Comparison of ENCODE assay signal across 7 cellular contexts in genomic region chr11:119092880-119093665, GRCh38. TPM values are rescaled to one million over a fixed set of nuclear protein-coding genes. Genes with fewer than 3 reads are reported as not detected.
DNase-seq lines count a peak whose midpoint lies in the region; FAIRE-seq and TF ChIP-seq lines count a peak whose summit lies in the region.

No MANE protein-coding gene starts in this region.

- FAIRE-seq in H1 (lab: Jason Lieb, UNC): no peak

- TF ChIP-seq RAD21 in H1 (IDR thresholded peaks at IDR 0.05 in 1 of 2, conservative IDR thresholded peaks at IDR 0.05 in 1 of 2; ENCODE audit: low read depth in 2 of 2, low read length in 2 of 2): no peak

- peak overlapping the region; percentile 79 for H3K4me2 ChIP-seq in OCI-LY7 (ENCODE audit: low read length)
- peak overlapping the region; percentile 95 to 96 for H3K4me2 ChIP-seq in H1 (ENCODE audit: insufficient read depth in 1 of 2, low read depth in 2 of 2, low read length in 2 of 2)

- H2BK15ac ChIP-seq in H1 (ENCODE audit: low read length): no peak overlapping the region

- no peak overlapping the region for H3K18ac ChIP-seq in H1 (ENCODE audit: extremely low read depth, low read length)

- DNase-seq in OCI-LY7 (ENCODE audit: low spot score) (no peak), H1 (ENCODE audit: low read depth in 1 of 2, low spot score in 2 of 2) (no peak), sigmoid colon (peak; percentile 59), SHP77 treated with DMSO at 0.1 percent for 48 hours (lab: John Stamatoyannopoulos, UW) (no peak), AG08396 (ENCODE audit: low spot score) (no peak)
- DNase-seq in stimulated activated CD4-positive, alpha-beta T cell treated with anti-CD3 and anti-CD28 coated beads, Interleukin-4, amount 100 ng/mL, for 24 hours: no peak

- H3K9me3 ChIP-seq in OCI-LY7 (ENCODE audit: low read length): no peaks in the 10 kb centered on the region
- H3K9me3 ChIP-seq in H1 (ENCODE audit: insufficient read depth in 2 of 2, low read depth in 1 of 2, low read length in 1 of 2): no peaks in the 10 kb centered on the region
- no peaks in the 10 kb centered on the region for H3K9me3 ChIP-seq in sigmoid colon

- H2BK12ac ChIP-seq in H1 (ENCODE audit: low read depth, low read length): no peak overlapping the region

- H2AK5ac ChIP-seq in H1 (ENCODE audit: low read depth, low read length): no peak overlapping the region

- H3K79me1 ChIP-seq in H1 (ENCODE audit: low read depth, low read length): peaks cover 10% of the 10 kb centered on the region

- no peak overlapping the region for H2BK20ac ChIP-seq in H1 (ENCODE audit: low read length)

- H4K91ac ChIP-seq in H1 (replicated peaks; ENCODE audit: insufficient read length, low read length): no peak overlapping the region

- TF ChIP-seq POLR2A in GM18951 (IDR thresholded peaks at IDR 0.05; ENCODE audit: extremely low read depth, insufficient read depth, insufficient read length): peak; percentile 40
- peak in 1 of 2 experiments; percentile 71; a peak in 2 of 3 replicates for TF ChIP-seq POLR2A in H1 (IDR thresholded peaks at IDR 0.05; ENCODE audit: control extremely low read depth in 1 of 2, low read depth in 2 of 2, low read length in 2 of 2)
- TF ChIP-seq POLR2A in sigmoid colon (IDR thresholded peaks at IDR 0.05): no peak

- CTCF ChIA-PET in OCI-LY7 (lab: Charles Lee; ENCODE audit: unreplicated experiment) (no interaction called here), H1 (lab: Charles Lee; ENCODE audit: partially characterized antibody) (interaction anchor here (0.6 to 1.6 kb wide), 6 partner anchors 9 to 304 kb away, joined by 3 to 4 read pairs (median 3); partner anchors contain the start of gene CBL)

- no peak overlapping the region for H3K23ac ChIP-seq in H1 (ENCODE audit: insufficient read length)

- H3K4ac ChIP-seq in H1 (replicated peaks; ENCODE audit: insufficient read length, low read depth, low read length): no peak overlapping the region

- H4K8ac ChIP-seq in H1 (ENCODE audit: extremely low read depth, insufficient read depth, low read length): no peak overlapping the region

- H3K27ac ChIP-seq in OCI-LY7 (ENCODE audit: low read depth, low read length, poor library complexity, severe bottlenecking): peak overlapping the region; percentile 79
- no peak overlapping the region for H3K27ac ChIP-seq in H1 (ENCODE audit: low read depth, low read length)
- peak overlapping the region; percentile 97 to 99 (median 98) for H3K27ac ChIP-seq in sigmoid colon

- in situ Hi-C loops in GM18951 (cut with MboI; ENCODE audit: low sequenced_read_pairs, unreplicated experiment): no loop called here

- H3K4me1 ChIP-seq in OCI-LY7 (ENCODE audit: insufficient read depth, low read length, poor library complexity, severe bottlenecking): peaks cover 65% of the 10 kb centered on the region
- peaks cover 0 to 13% (median 3%) of the 10 kb centered on the region in 4 experiments; a peak in 5 of 7 replicates for H3K4me1 ChIP-seq in H1 (replicated peaks in 1 of 4; ENCODE audit: control insufficient read depth in 3 of 4, insufficient read depth in 4 of 4, low read length in 3 of 4)
- peaks cover 0 to 37% (median 22%) of the 10 kb centered on the region in 4 donors for H3K4me1 ChIP-seq in sigmoid colon

- no peak overlapping the region; the same call in 1 of the 2 replicates for H2BK5ac ChIP-seq in H1 (ENCODE audit: low read depth, low read length)

- no peak for TF ChIP-seq EP300 in H1 (IDR thresholded peaks at IDR 0.05; ENCODE audit: borderline replicate concordance in 1 of 2, low read depth in 2 of 2, low read length in 2 of 2)
- no peak for TF ChIP-seq EP300 in sigmoid colon (IDR thresholded peaks at IDR 0.05)

- 74% methylated on average over 12 of the region's 12 CpGs; no CpG with 5 or more reads in 1 of the 2 experiments for WGBS in H1 (ENCODE audit: extremely low coverage in 1 of 2, insufficient coverage in 1 of 2, insufficient read length in 1 of 2, insufficient replicate concordance in 2 of 2, low coverage in 1 of 2, low lambda C conversion rate in 2 of 2, missing lambda C conversion rate in 1 of 2), 2 experiments
- 27 to 52% methylated on average over 12 of the region's 12 CpGs for WGBS in sigmoid colon, 2 donors

- peak overlapping the region; percentile 89 to 98 (median 95) for H3K9ac ChIP-seq in H1 (replicated peaks in 1 of 4; ENCODE audit: extremely low read depth in 1 of 4, low read depth in 3 of 4, low read length in 3 of 4)

- intact Hi-C loops in OCI-LY7 (cut with micrococcal nuclease; ENCODE audit: unreplicated experiment): no loop called here
- intact Hi-C loops in sigmoid colon (cut with DNase I): no loop called here

- H2BK120ac ChIP-seq in H1 (replicated peaks; ENCODE audit: low read depth, low read length): no peak overlapping the region

- H3K4me3 ChIP-seq in OCI-LY7 (ENCODE audit: low read depth, low read length, poor library complexity, severe bottlenecking) (peak overlapping the region; percentile 81), H1 (ENCODE audit: extremely low read depth in 1 of 4, insufficient read depth in 2 of 4, low read depth in 3 of 4, low read length in 4 of 4) (peak overlapping the region; percentile 85 to 97 (median 92)), sigmoid colon (peak overlapping the region in 2 of 4 donors; percentile 85 to 96)

- no peak overlapping the region for H4K5ac ChIP-seq in H1 (ENCODE audit: insufficient read length, low read depth, low read length)

- H4K20me1 ChIP-seq in OCI-LY7 (ENCODE audit: insufficient read depth, low read length) (peaks cover 23% of the 10 kb centered on the region), H1 (replicated peaks in 1 of 2; ENCODE audit: control insufficient read depth in 1 of 2, insufficient read depth in 2 of 2, low read length in 2 of 2) (peaks cover 16 to 18% of the 10 kb centered on the region in 2 experiments)

- no peak for TF ChIP-seq CTCF in OCI-LY7 (conservative IDR thresholded peaks at IDR 0.05; ENCODE audit: low read length)
- no peak for TF ChIP-seq CTCF in H1 (IDR thresholded peaks at IDR 0.05; ENCODE audit: control extremely low read depth in 1 of 3, insufficient read depth in 1 of 3, low read depth in 1 of 3, low read length in 3 of 3)
- TF ChIP-seq CTCF in sigmoid colon (IDR thresholded peaks at IDR 0.05): no peak

- no TSS peak for BruUV-seq in OCI-LY7 (replicated peaks; lab: Mats Ljungman, UMichigan)

- H3K56ac ChIP-seq in H1 (replicated peaks; ENCODE audit: insufficient read length, low read depth, low read length): no peak overlapping the region

- peaks cover 68% of the 10 kb centered on the region for H3K36me3 ChIP-seq in OCI-LY7 (ENCODE audit: insufficient read depth, low read length)
- peaks cover 8 to 57% (median 27%) of the 10 kb centered on the region in 4 experiments; a peak in 6 of 8 replicates for H3K36me3 ChIP-seq in H1 (ENCODE audit: control insufficient read depth in 2 of 4, insufficient read depth in 4 of 4, low read length in 3 of 4)
- H3K36me3 ChIP-seq in sigmoid colon: peaks cover 7 to 20% (median 8%) of the 10 kb centered on the region in 4 donors

- H3K14ac ChIP-seq in H1 (ENCODE audit: insufficient read length): no peak overlapping the region

- peaks cover 2% of the 10 kb centered on the region; the same call in 1 of the 2 replicates for H3K23me2 ChIP-seq in H1 (ENCODE audit: low read depth, low read length)

- no peaks in the 10 kb centered on the region for H3K9me2 ChIP-seq in OCI-LY7 (ENCODE audit: insufficient read depth, low read length)

- POLR2A ChIA-PET in OCI-LY7 (lab: Charles Lee): interaction anchor here (0.7 to 1.2 kb wide), 3 partner anchors 9 to 71 kb away, joined by 3 read pairs; partner anchors contain the start of genes DPAGT1 and VPS11
- POLR2A ChIA-PET in H1 (lab: Charles Lee; ENCODE audit: partially characterized antibody): interaction anchor here (0.7 to 8.6 kb wide), 15 partner anchors 8 to 224 kb away, joined by 3 to 141 read pairs (median 5); partner anchors contain the start of genes ABCG4, C2CD2L, CBL and DPAGT1

- H3K27me3 ChIP-seq in H1 (replicated peaks in 1 of 4; ENCODE audit: control insufficient read depth in 3 of 4, extremely low read depth in 1 of 4, insufficient read depth in 3 of 4, low read length in 3 of 4) (no peaks in the 10 kb centered on the region), sigmoid colon (no peaks in the 10 kb centered on the region)

- peaks cover 38% of the 10 kb centered on the region for H3K79me2 ChIP-seq in OCI-LY7 (ENCODE audit: insufficient read depth, low read depth, low read length)
- H3K79me2 ChIP-seq in H1 (ENCODE audit: control insufficient read depth in 1 of 2, insufficient read depth in 2 of 2, low read length in 2 of 2): peaks cover 18 to 32% of the 10 kb centered on the region in 2 experiments

- H2AFZ ChIP-seq in OCI-LY7 (ENCODE audit: low read length): no peak overlapping the region
- no peak overlapping the region for H2AFZ ChIP-seq in H1 (ENCODE audit: low read length)

RNA-seq across cellular contexts. Expression of gene HMBS, which starts 8.4 kb away (rescaled TPM):
- 12.1 and 12.2 TPM in 2 replicates for total RNA-seq in OCI-LY7 (2014; rRNA removed; shearing (Covaris generic))
- 49.6 and 50.0 TPM in 2 replicates for total RNA-seq in OCI-LY7 (2022)
- 65.5 and 69.3 TPM in 2 replicates for total RNA-seq in H1 (2021; fragmentation: NEBNext Ultra II Directional; extraction: Animal tissue kit (Norgen Biotek cat#: 25700))
- polyA plus RNA-seq in H1 (2011; rRNA removed): 104 and 109 TPM in 2 replicates
- polyA plus RNA-seq in H1 (2011; cell fraction: cytosol; rRNA removed): 123 TPM
- polyA plus RNA-seq in H1 (2011; cell fraction: nucleus; rRNA removed): 128 TPM
- polyA plus RNA-seq in H1 (2012, experiment 1 of 2): 65.2 to 89.7 TPM (median 83.7 TPM) in 4 replicates
- 110 TPM for polyA plus RNA-seq in H1 (2012, experiment 2 of 2)
- 45.1 TPM for polyA plus RNA-seq in H1 (2013, experiment 1 of 2)
- 44.1 TPM for polyA plus RNA-seq in H1 (2013, experiment 2 of 2)
- 78.6 and 79.0 TPM in 2 replicates for polyA minus RNA-seq in H1 (2011; rRNA and poly(A)+ RNA removed)
- 51.2 TPM for polyA minus RNA-seq in H1 (2011; cell fraction: cytosol; rRNA and poly(A)+ RNA removed)
- 44.6 TPM for polyA minus RNA-seq in H1 (2011; cell fraction: nucleus; rRNA and poly(A)+ RNA removed)
- 10 to 100 TPM in 1 of 4 donors, 1 to 10 TPM in 3; 5.6 to 15.2 (median 6.6) TPM for total RNA-seq in sigmoid colon
- polyA plus RNA-seq in sigmoid colon: 10 to 100 TPM; 20.3 to 39.3 (median 22.2) TPM

RNA-seq across cellular contexts. Expression of gene DPAGT1, which starts 8.6 kb away (rescaled TPM):
- 31.7 and 35.8 TPM in 2 replicates for total RNA-seq in OCI-LY7 (2014; rRNA removed; shearing (Covaris generic))
- 72.4 and 83.4 TPM in 2 replicates for total RNA-seq in OCI-LY7 (2022)
- 59.8 and 62.9 TPM in 2 replicates for total RNA-seq in H1 (2021; fragmentation: NEBNext Ultra II Directional; extraction: Animal tissue kit (Norgen Biotek cat#: 25700))
- polyA plus RNA-seq in H1 (2011; rRNA removed): 207 and 236 TPM in 2 replicates
- polyA plus RNA-seq in H1 (2011; cell fraction: cytosol; rRNA removed): 120 TPM
- polyA plus RNA-seq in H1 (2011; cell fraction: nucleus; rRNA removed): 164 TPM
- polyA plus RNA-seq in H1 (2012, experiment 1 of 2): 53.0 to 62.4 TPM (median 60.8 TPM) in 4 replicates
- 65.1 TPM for polyA plus RNA-seq in H1 (2012, experiment 2 of 2)
- 100 TPM for polyA plus RNA-seq in H1 (2013, experiment 1 of 2)
- polyA plus RNA-seq in H1 (2013, experiment 2 of 2): 99.2 TPM
- 125 and 138 TPM in 2 replicates for polyA minus RNA-seq in H1 (2011; rRNA and poly(A)+ RNA removed)
- polyA minus RNA-seq in H1 (2011; cell fraction: cytosol; rRNA and poly(A)+ RNA removed): 43.4 TPM
- polyA minus RNA-seq in H1 (2011; cell fraction: nucleus; rRNA and poly(A)+ RNA removed): 64.8 TPM
- 10 to 100 TPM; 16.1 to 22.1 (median 16.8) TPM for total RNA-seq in sigmoid colon
- polyA plus RNA-seq in sigmoid colon: 10 to 100 TPM in 1 of 3 donors, 1 to 10 TPM in 2; 4.2 to 44.6 (median 6.9) TPM

RNA-seq across cellular contexts. Expression of gene C2CD2L, which starts 14.1 kb away (rescaled TPM):
- total RNA-seq in OCI-LY7 (2014; rRNA removed; shearing (Covaris generic)): 6.5 and 10.6 TPM in 2 replicates
- 19.0 and 19.9 TPM in 2 replicates for total RNA-seq in OCI-LY7 (2022)
- total RNA-seq in H1 (2021; fragmentation: NEBNext Ultra II Directional; extraction: Animal tissue kit (Norgen Biotek cat#: 25700)): 3.3 and 4.0 TPM in 2 replicates
- polyA plus RNA-seq in H1 (2011; rRNA removed): 2.5 and 3.4 TPM in 2 replicates
- 2.4 TPM for polyA plus RNA-seq in H1 (2011; cell fraction: cytosol; rRNA removed)
- 10.6 TPM for polyA plus RNA-seq in H1 (2011; cell fraction: nucleus; rRNA removed)
- polyA plus RNA-seq in H1 (2012, experiment 1 of 2): 2.4 to 3.1 TPM (median 2.9 TPM) in 4 replicates
- 1.8 TPM for polyA plus RNA-seq in H1 (2012, experiment 2 of 2)
- polyA plus RNA-seq in H1 (2013, experiment 1 of 2): 3.9 TPM
- 3.4 TPM for polyA plus RNA-seq in H1 (2013, experiment 2 of 2)
- polyA minus RNA-seq in H1 (2011; rRNA and poly(A)+ RNA removed): 2.8 and 3.4 TPM in 2 replicates
- polyA minus RNA-seq in H1 (2011; cell fraction: cytosol; rRNA and poly(A)+ RNA removed): 3.7 TPM
- polyA minus RNA-seq in H1 (2011; cell fraction: nucleus; rRNA and poly(A)+ RNA removed): 4.6 TPM
- total RNA-seq in sigmoid colon: 1 to 10 TPM; 5.3 to 8.0 (median 5.8) TPM
- 10 to 100 TPM in 1 of 3 donors, 1 to 10 TPM in 2; 6.0 to 22.6 (median 7.6) TPM for polyA plus RNA-seq in sigmoid colon

RNA-seq across cellular contexts. Expression of gene VPS11, which starts 25.5 kb away (rescaled TPM):
- total RNA-seq in OCI-LY7 (2014; rRNA removed; shearing (Covaris generic)): 32.2 and 46.1 TPM in 2 replicates
- total RNA-seq in OCI-LY7 (2022) (23.3 and 25.7 TPM in 2 replicates), sigmoid colon (10 to 100 TPM; 26.0 to 37.0 (median 30.8) TPM)
- total RNA-seq in H1 (2021; fragmentation: NEBNext Ultra II Directional; extraction: Animal tissue kit (Norgen Biotek cat#: 25700)): 15.5 and 16.6 TPM in 2 replicates
- polyA plus RNA-seq in H1 (2011; rRNA removed) (13.1 and 14.8 TPM in 2 replicates), sigmoid colon (10 to 100 TPM; 13.4 to 29.2 (median 27.0) TPM)
- polyA plus RNA-seq in H1 (2011; cell fraction: cytosol; rRNA removed): 13.1 TPM
- 35.9 TPM for polyA plus RNA-seq in H1 (2011; cell fraction: nucleus; rRNA removed)
- polyA plus RNA-seq in H1 (2012, experiment 1 of 2): 26.0 to 28.1 TPM (median 27.0 TPM) in 4 replicates
- polyA plus RNA-seq in H1 (2012, experiment 2 of 2): 18.7 TPM
- 18.1 TPM for polyA plus RNA-seq in H1 (2013, experiment 1 of 2)
- 15.6 TPM for polyA plus RNA-seq in H1 (2013, experiment 2 of 2)
- 16.9 and 23.9 TPM in 2 replicates for polyA minus RNA-seq in H1 (2011; rRNA and poly(A)+ RNA removed)
- 8.8 TPM for polyA minus RNA-seq in H1 (2011; cell fraction: cytosol; rRNA and poly(A)+ RNA removed)
- polyA minus RNA-seq in H1 (2011; cell fraction: nucleus; rRNA and poly(A)+ RNA removed): 13.5 TPM

RNA-seq across cellular contexts. Expression of gene HINFP, which starts 28.3 kb away (rescaled TPM):
- 18.2 and 27.7 TPM in 2 replicates for total RNA-seq in OCI-LY7 (2014; rRNA removed; shearing (Covaris generic))
- total RNA-seq in OCI-LY7 (2022): 29.6 and 30.8 TPM in 2 replicates
- total RNA-seq in H1 (2021; fragmentation: NEBNext Ultra II Directional; extraction: Animal tissue kit (Norgen Biotek cat#: 25700)): 35.0 and 36.6 TPM in 2 replicates
- 37.3 and 41.2 TPM in 2 replicates for polyA plus RNA-seq in H1 (2011; rRNA removed)
- 42.7 TPM for polyA plus RNA-seq in H1 (2011; cell fraction: cytosol; rRNA removed)
- 75.6 TPM for polyA plus RNA-seq in H1 (2011; cell fraction: nucleus; rRNA removed)
- 21.7 to 33.1 TPM (median 27.9 TPM) in 4 replicates for polyA plus RNA-seq in H1 (2012, experiment 1 of 2)
- polyA plus RNA-seq in H1 (2012, experiment 2 of 2): 15.8 TPM
- polyA plus RNA-seq in H1 (2013, experiment 1 of 2): 21.5 TPM
- polyA plus RNA-seq in H1 (2013, experiment 2 of 2): 19.9 TPM
- polyA minus RNA-seq in H1 (2011; rRNA and poly(A)+ RNA removed): 55.7 and 67.4 TPM in 2 replicates
- 22.5 TPM for polyA minus RNA-seq in H1 (2011; cell fraction: cytosol; rRNA and poly(A)+ RNA removed)
- polyA minus RNA-seq in H1 (2011; cell fraction: nucleus; rRNA and poly(A)+ RNA removed): 48.1 TPM
- 10 to 100 TPM; 15.0 to 33.0 (median 21.2) TPM for total RNA-seq in sigmoid colon
- 10 to 100 TPM; 12.0 to 23.2 (median 20.1) TPM for polyA plus RNA-seq in sigmoid colon
